9 cellular contexts compared by ENCODE assay signal in genomic region chr15:39969871-39970270, GRCh38. TPM values are rescaled to one million over a fixed set of nuclear protein-coding genes. Genes with fewer than 3 reads are reported as not detected.
DNase-seq lines count a peak whose midpoint lies in the region; ATAC-seq and TF ChIP-seq lines count a peak whose summit lies in the region.
"Had no signal": no experiment of that assay in that cellular context is flagged by ENCODE, and none has a peak within 500 bp of the region (broad histone marks: within the 10 kb centered on the region; RNA-seq: fewer than 3 reads in every experiment).

No MANE protein-coding gene starts in this region.

- peak; percentile 9 for DNase-seq in Caki2 (ENCODE audit: low read depth)
- peak; percentile 63 for DNase-seq in HT1080 (ENCODE audit: low read depth)
- DNase-seq in choroid plexus epithelial cell (ENCODE audit: low read depth), result peak; percentile 81
- DNase-seq in middle frontal gyrus (ENCODE audit: extremely low spot score, low spot score), result peak; percentile 22
- DNase-seq in NOMO-1 treated with dmso at 0.1 percent for 144 hours (lab: John Stamatoyannopoulos, UW; ENCODE audit: unreplicated experiment), result no peak
- DNase-seq in mucosa of gallbladder (ENCODE audit: low spot score), result no peak
- DNase-seq: NCI-H774 had no signal

- no peak for TF ChIP-seq CTCF in choroid plexus epithelial cell (conservative IDR thresholded peaks at IDR 0.05; ENCODE audit: low read depth, low read length)

- ATAC-seq in GM18517 (IDR thresholded peaks at IDR 0.05; ENCODE audit: unreplicated experiment), result no peak
- ATAC-seq in HG03521 (IDR thresholded peaks at IDR 0.05; ENCODE audit: unreplicated experiment), result no peak

- in situ Hi-C loops in Caki2 (cut with HindIII; ENCODE audit: low pct_unique_long_range_greater_than_20kb, low sequenced_read_pairs), result no loop called here

- no peak overlapping the region for H3K4me3 ChIP-seq in choroid plexus epithelial cell (ENCODE audit: low read depth, low read length)

RNA-seq across cellular contexts. Expression of gene EIF2AK4, which starts 36.0 kb away (rescaled TPM):
- total RNA-seq in Caki2 (2014; rRNA removed; shearing (Covaris generic); ENCODE audit: low replicate concordance), result 33.6 and 52.4 TPM in 2 replicates
- 57.7 and 65.6 TPM in 2 replicates for total RNA-seq in HT1080 (2014; rRNA removed; shearing (Covaris generic))
- 61.2 and 77.3 TPM in 2 replicates for polyA plus RNA-seq in HT1080 (2015; cell fraction: cytosol; rRNA removed)
- polyA plus RNA-seq in HT1080 (2015; cell fraction: nucleus; rRNA removed), result 40.0 and 44.4 TPM in 2 replicates
- 25.6 TPM for total RNA-seq in mucosa of gallbladder

RNA-seq across cellular contexts. Expression of gene GPR176, which starts 49.8 kb away (rescaled TPM):
- total RNA-seq in Caki2 (2014; rRNA removed; shearing (Covaris generic); ENCODE audit: low replicate concordance), result 8.1 and 9.6 TPM in 2 replicates
- 50.0 and 58.1 TPM in 2 replicates for total RNA-seq in HT1080 (2014; rRNA removed; shearing (Covaris generic))
- 39.6 and 42.7 TPM in 2 replicates for polyA plus RNA-seq in HT1080 (2015; cell fraction: cytosol; rRNA removed)
- 22.3 and 22.9 TPM in 2 replicates for polyA plus RNA-seq in HT1080 (2015; cell fraction: nucleus; rRNA removed)
- 5.4 TPM for total RNA-seq in mucosa of gallbladder

Comparison
In these comparisons a context has a peak if more than half of its experiments do, and no peak if none do; other contexts are left out.
1. DNase-seq: peak in Caki2 (single experiment), HT1080 (single experiment), choroid plexus epithelial cell (single experiment) and middle frontal gyrus (single experiment); none in NOMO-1 treated with dmso at 0.1 percent for 144 hours (single experiment) and mucosa of gallbladder (single experiment).